In the genomic region with DNA sequence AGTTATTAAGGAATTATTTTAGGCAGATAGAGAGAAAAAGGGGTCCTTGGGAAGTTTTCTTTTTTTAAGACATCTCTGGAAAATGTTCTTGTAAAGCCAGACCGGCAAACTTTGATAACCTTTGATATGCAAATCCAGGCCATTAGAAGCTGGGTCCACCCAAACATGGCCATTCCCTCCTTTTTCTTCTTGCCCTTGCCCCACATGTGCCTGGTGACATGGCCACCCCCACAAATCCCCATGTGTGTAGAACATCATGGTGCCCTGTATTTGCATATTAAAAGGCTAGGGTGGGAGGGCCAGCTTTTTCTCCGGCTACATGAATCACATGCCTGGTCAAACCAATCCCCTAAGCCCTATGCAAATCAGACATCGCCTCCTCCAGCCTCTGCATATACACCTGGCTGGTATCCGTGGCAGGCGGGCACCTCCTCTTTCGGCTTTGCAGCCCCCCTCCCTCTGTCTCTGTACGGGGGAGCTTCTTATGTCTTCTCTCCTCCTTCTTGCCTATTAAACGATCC, we compare ENCODE assay signal across 23 cellular contexts.
"Had no signal": no experiment of that assay in that cellular context is flagged by ENCODE, and none has a peak within 500 bp of the region (broad histone marks: within the 10 kb centered on the region; RNA-seq: fewer than 3 reads in every experiment).

No MANE protein-coding gene starts in this region.

- H3K9me3 Mint-ChIP-seq: natural killer cell had no signal

- H3K36me3 ChIP-seq: esophagus muscularis mucosa, gastroesophageal sphincter, heart left ventricle, left lung, lower lobe of right lung had no signal

- H3K27ac ChIP-seq: coronary artery, dorsolateral prefrontal cortex, esophagus muscularis mucosa, foreskin keratinocyte, gastroesophageal sphincter, heart left ventricle, hepatocyte, left lung, lower lobe of right lung had no signal

- H3K9me3 ChIP-seq: left lung, lower lobe of right lung had no signal

- H3K36me3 Mint-ChIP-seq: mesothelial cell of epicardium, natural killer cell had no signal

- H3K4me1 ChIP-seq: esophagus muscularis mucosa, foreskin keratinocyte, gastroesophageal sphincter, heart left ventricle, left lung, lower lobe of right lung had no signal

- H3K4me1 Mint-ChIP-seq: mesothelial cell of epicardium; naive thymus-derived CD4-positive, alpha-beta T cell had no signal

- ATAC-seq: foreskin keratinocyte; gastroesophageal sphincter; heart left ventricle; left cardiac atrium; left lung; left ventricle myocardium superior; lower lobe of right lung; naive thymus-derived CD4-positive, alpha-beta T cell; natural killer cell had no signal

- FAIRE-seq: endothelial cell of umbilical vein, frontal cortex, islet of Langerhans, keratinocyte had no signal

- H3K4me3 Mint-ChIP-seq: mesothelial cell of epicardium; naive thymus-derived CD4-positive, alpha-beta T cell; natural killer cell had no signal

- H3K4me3 ChIP-seq: coronary artery, dorsolateral prefrontal cortex, esophagus muscularis mucosa, gastroesophageal sphincter, heart left ventricle, hepatocyte, left lung, lower lobe of right lung had no signal

- H3K27me3 ChIP-seq: dorsolateral prefrontal cortex, hepatocyte had no signal

- H3K27ac Mint-ChIP-seq: mesothelial cell of epicardium; naive thymus-derived CD4-positive, alpha-beta T cell; natural killer cell had no signal

- DNase-seq: dermis blood vessel endothelial cell; dorsolateral prefrontal cortex; effector CD4-positive, alpha-beta T cell; effector memory CD4-positive, alpha-beta T cell; foreskin keratinocyte; heart left ventricle; hypothalamus; left cardiac atrium; left lung; left ventricle myocardium superior; lower lobe of right lung; mesenchymal stem cell; naive thymus-derived CD4-positive, alpha-beta T cell; natural killer cell had no signal
